Comparison of ENCODE assay signal across 10 cellular contexts in genomic region chr6:43972915-43973304, GRCh38.
DNase-seq lines count a peak whose midpoint lies in the region; ATAC-seq lines count a peak whose summit lies in the region.
"Had no signal": no experiment of that assay in that cellular context is flagged by ENCODE, and none has a peak within 500 bp of the region (broad histone marks: within the 10 kb centered on the region; RNA-seq: fewer than 3 reads in every experiment).

No MANE protein-coding gene starts in this region.

- no peak overlapping the region for H3K4me3 ChIP-seq in HAP-1

- no peaks in the 10 kb centered on the region for H3K9me3 Mint-ChIP-seq in stimulated activated naive CD8-positive, alpha-beta T cell treated with anti-CD3 and anti-CD28 coated beads, Interleukin-15, amount 100 ng/mL, for 72 hours

- no peak overlapping the region for H3K4me3 Mint-ChIP-seq in stimulated activated naive CD8-positive, alpha-beta T cell treated with anti-CD3 and anti-CD28 coated beads, Interleukin-15, amount 100 ng/mL, for 72 hours
- H3K4me3 Mint-ChIP-seq: T-cell had no signal

- no peaks in the 10 kb centered on the region for H3K9me3 ChIP-seq in HAP-1
- H3K9me3 ChIP-seq: Caco-2 had no signal

- no peak for DNase-seq in stimulated activated naive CD8-positive, alpha-beta T cell treated with anti-CD3 and anti-CD28 coated beads, Interleukin-15, amount 100 ng/mL, for 72 hours
- DNase-seq in stimulated activated naive CD8-positive, alpha-beta T cell treated with anti-CD3 and anti-CD28 coated beads, Interleukin-15, Interleukin-2, amounts not matched to agents 100 U/mL and 50 U/mL, for 24 hours = no peak
- peak; percentile 59 for DNase-seq in epidermal melanocyte (ENCODE audit: insufficient read length, low spot score)
- DNase-seq in middle frontal gyrus (ENCODE audit: extremely low spot score, low spot score) = peak; percentile 65
- no peak for DNase-seq in stimulated activated CD4-positive, alpha-beta T cell treated with anti-CD3 and anti-CD28 coated beads, Interleukin-1b, Interleukin-23, amount 100 ng/mL, for 48 hours
- no peak for DNase-seq in HAP-1 (ENCODE audit: low spot score in 2 of 2)
- DNase-seq: Caco-2 had no signal

- H3K27ac Mint-ChIP-seq in stimulated activated naive CD8-positive, alpha-beta T cell treated with anti-CD3 and anti-CD28 coated beads, Interleukin-15, amount 100 ng/mL, for 72 hours = peak overlapping the region; percentile 3 to 61
- H3K27ac Mint-ChIP-seq: T-cell had no signal

- H3K27me3 ChIP-seq in HAP-1 (ENCODE audit: low read depth) = peaks cover 5% of the 10 kb centered on the region; the same call in 1 of the 2 replicates

- H3K36me3 ChIP-seq in HAP-1 (replicated peaks) = no peaks in the 10 kb centered on the region

- in situ Hi-C loops in HAP-1 (cut with MboI; ENCODE audit: low sequenced_read_pairs) = no loop called here

- no peaks in the 10 kb centered on the region for H3K4me1 ChIP-seq in HAP-1

- H3K4me1 Mint-ChIP-seq in stimulated activated naive CD8-positive, alpha-beta T cell treated with anti-CD3 and anti-CD28 coated beads, Interleukin-15, amount 100 ng/mL, for 72 hours = peaks cover 7% of the 10 kb centered on the region
- H3K4me1 Mint-ChIP-seq: T-cell had no signal

- H3K27me3 Mint-ChIP-seq in stimulated activated naive CD8-positive, alpha-beta T cell treated with anti-CD3 and anti-CD28 coated beads, Interleukin-15, amount 100 ng/mL, for 72 hours = peaks cover 18% of the 10 kb centered on the region

- ATAC-seq in stimulated activated naive CD8-positive, alpha-beta T cell treated with anti-CD3 and anti-CD28 coated beads, Interleukin-15, amount 100 ng/mL, for 72 hours = no peak
- ATAC-seq in stimulated activated naive CD8-positive, alpha-beta T cell treated with anti-CD3 and anti-CD28 coated beads, Interleukin-15, Interleukin-2, amounts not matched to agents 100 U/mL and 50 U/mL, for 24 hours = no peak
- no peak for ATAC-seq in GM21447 (IDR thresholded peaks at IDR 0.05; ENCODE audit: unreplicated experiment)
- ATAC-seq in HG03135 (IDR thresholded peaks at IDR 0.05; ENCODE audit: unreplicated experiment) = no peak
- ATAC-seq: T-cell had no signal

Comparison
In these comparisons a context has a peak if more than half of its experiments do, and no peak if none do; other contexts are left out.
1. DNase-seq: peak in epidermal melanocyte (single experiment) and middle frontal gyrus (single experiment); none in stimulated activated naive CD8-positive, alpha-beta T cell treated with anti-CD3 and anti-CD28 coated beads, Interleukin-15, amount 100 ng/mL, for 72 hours (0 of 2), stimulated activated naive CD8-positive, alpha-beta T cell treated with anti-CD3 and anti-CD28 coated beads, Interleukin-15, Interleukin-2, amounts not matched to agents 100 U/mL and 50 U/mL, for 24 hours (single experiment), stimulated activated CD4-positive, alpha-beta T cell treated with anti-CD3 and anti-CD28 coated beads, Interleukin-1b, Interleukin-23, amount 100 ng/mL, for 48 hours (single experiment) and HAP-1 (0 of 2).